ENCODE assay signal across 8 cellular contexts in the genomic region with DNA sequence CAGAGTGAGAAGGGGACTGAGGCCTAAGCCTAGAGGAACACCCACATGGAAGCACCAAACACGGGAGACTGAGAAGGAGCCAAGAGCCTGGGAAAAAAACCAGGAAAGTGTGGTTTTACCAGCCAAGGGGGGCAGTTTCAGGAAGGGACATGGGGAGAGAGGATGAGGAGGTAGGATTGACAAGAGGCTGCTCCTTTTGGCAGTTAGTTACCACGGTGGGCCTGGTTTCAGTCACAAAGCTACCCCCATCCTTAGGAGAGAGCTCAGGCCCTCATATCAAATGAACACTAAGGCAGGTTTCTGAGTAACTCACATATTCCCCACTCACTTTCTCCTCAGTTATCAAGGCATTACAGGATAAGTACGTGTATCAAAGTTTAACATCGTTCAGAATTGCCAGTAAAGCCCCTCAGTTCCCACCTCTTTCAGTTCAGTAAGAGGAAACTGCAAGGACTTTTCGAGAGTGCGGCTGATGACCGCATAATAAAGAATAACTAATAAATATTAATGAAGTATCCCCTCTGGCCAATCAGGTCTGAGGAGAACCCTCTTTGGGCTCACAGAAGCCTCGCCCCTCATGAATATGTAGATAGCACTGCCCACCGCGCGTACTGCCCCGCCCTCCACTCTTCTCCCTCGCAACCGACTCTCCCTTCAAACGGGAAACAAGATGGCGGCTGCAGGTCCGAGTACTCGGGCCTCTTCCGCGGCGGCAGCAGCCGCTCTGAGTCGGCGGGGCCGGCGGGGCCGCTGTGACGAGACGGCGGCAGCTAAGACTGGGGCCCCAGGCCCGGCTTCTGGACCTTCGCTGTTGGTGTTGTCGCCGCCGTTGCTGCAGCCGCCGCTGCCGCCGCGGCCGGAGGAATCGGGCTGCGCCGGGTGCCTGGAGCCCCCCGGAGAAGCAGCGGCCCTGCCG. TPM values are rescaled to one million over a fixed set of nuclear protein-coding genes. Genes with fewer than 3 reads are reported as not detected.
A peak's percentile ranks its signal among the peaks of the same experiment; 100 is the strongest.
DNase-seq lines count a peak whose midpoint lies in the region; ATAC-seq and TF ChIP-seq lines count a peak whose summit lies in the region.

A gene with protein sequence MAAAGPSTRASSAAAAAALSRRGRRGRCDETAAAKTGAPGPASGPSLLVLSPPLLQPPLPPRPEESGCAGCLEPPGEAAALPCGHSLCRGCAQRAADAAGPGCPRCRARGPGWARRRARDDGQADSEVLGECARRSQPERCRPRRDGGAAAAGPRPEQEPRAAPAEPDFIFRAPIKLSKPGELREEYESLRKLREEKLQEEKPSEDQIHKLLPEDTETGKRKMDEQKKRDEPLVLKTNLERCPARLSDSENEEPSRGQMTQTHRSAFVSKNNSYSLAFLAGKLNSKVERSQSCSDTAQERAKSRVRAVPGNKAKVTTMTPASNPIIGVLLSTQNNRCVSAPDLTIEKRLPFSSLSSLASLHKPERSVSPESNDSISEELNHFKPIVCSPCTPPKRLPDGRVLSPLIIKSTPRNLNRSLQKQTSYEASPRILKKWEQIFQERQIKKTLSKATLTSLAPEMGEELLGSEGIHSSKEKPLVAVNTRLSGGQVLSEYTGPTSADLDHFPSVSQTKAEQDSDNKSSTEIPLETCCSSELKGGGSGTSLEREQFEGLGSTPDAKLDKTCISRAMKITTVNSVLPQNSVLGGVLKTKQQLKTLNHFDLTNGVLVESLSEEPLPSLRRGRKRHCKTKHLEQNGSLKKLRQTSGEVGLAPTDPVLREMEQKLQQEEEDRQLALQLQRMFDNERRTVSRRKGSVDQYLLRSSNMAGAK (plus strand): TSS at position 639 of the 916 bp plus-strand sequence. CDS start 32 bp downstream, at position 671.

- 1% methylated on average over 44 to 47 of the region's 47 CpGs for WGBS in esophagus, 2 donors

- peaks cover 13% of the 10 kb centered on the region for H3K36me3 Mint-ChIP-seq in activated T-cell treated with anti-CD3 and anti-CD28 coated beads, Interleukin-2, amount 50 U/mL, for 24 hours (ENCODE audit: low read depth)

- H3K4me3 ChIP-seq in esophagus (ENCODE audit: low read depth in 1 of 2, low read length in 2 of 2) = peak within 1 kb of the TSS; percentile 72 to 87
- H3K4me3 ChIP-seq in muscle layer of colon (ENCODE audit: low read depth in 1 of 2, low read length in 2 of 2) = peak within 1 kb of the TSS; percentile 79 to 82

- H3K9me3 ChIP-seq in esophagus (ENCODE audit: control insufficient read depth in 2 of 2, insufficient read depth in 1 of 2, low read depth in 1 of 2, low read length in 1 of 2) (no peaks in the 10 kb centered on the region), muscle layer of colon (ENCODE audit: low read length) (no peaks in the 10 kb centered on the region)

- H3K36me3 ChIP-seq in esophagus (ENCODE audit: control insufficient read depth in 2 of 2, insufficient read depth in 2 of 2, low read length in 1 of 2) (no peaks in the 10 kb centered on the region), muscle layer of colon (ENCODE audit: insufficient read depth, low read length) (no peaks in the 10 kb centered on the region)

- peak within 1 kb of the TSS; percentile 87 for H3K4me3 Mint-ChIP-seq in activated T-cell treated with anti-CD3 and anti-CD28 coated beads, Interleukin-2, amount 50 U/mL, for 24 hours

- in situ Hi-C loops in KBM-7 (cut with MboI; ENCODE audit: low pct_unique_long_range_greater_than_20kb, low sequenced_read_pairs) = no loop called here

- peak within 1 kb of the TSS; percentile 77 for H3K9ac ChIP-seq in muscle layer of colon (ENCODE audit: low read length)

- DNase-seq in DMS153 treated with DMSO at 0.1 percent for 48 hours (lab: John Stamatoyannopoulos, UW; ENCODE audit: unreplicated experiment) = peak; percentile 93
- DNase-seq in KBM-7 = peak; percentile 97
- peak; percentile 90 for DNase-seq in activated T-cell treated with anti-CD3 and anti-CD28 coated beads, Interleukin-2, amount 50 U/mL, for 24 hours
- peak; percentile 78 for DNase-seq in stimulated activated CD8-positive, alpha-beta memory T cell treated with anti-CD3 and anti-CD28 coated beads, Interleukin-7, amount 100 ng/mL, for 24 hours (ENCODE audit: low read depth)

- H3K27me3 Mint-ChIP-seq in activated T-cell treated with anti-CD3 and anti-CD28 coated beads, Interleukin-2, amount 50 U/mL, for 24 hours = no peaks in the 10 kb centered on the region

- H3K4me1 ChIP-seq in esophagus (ENCODE audit: control insufficient read depth in 2 of 2, insufficient read depth in 2 of 2, low read length in 1 of 2) = peaks cover 0 to 2% of the 10 kb centered on the region in 2 donors
- H3K4me1 ChIP-seq in muscle layer of colon (ENCODE audit: insufficient read depth, low read length) = peaks cover 22% of the 10 kb centered on the region

- no peaks in the 10 kb centered on the region for H3K9me3 Mint-ChIP-seq in activated T-cell treated with anti-CD3 and anti-CD28 coated beads, Interleukin-2, amount 50 U/mL, for 24 hours

- peaks cover 41% of the 10 kb centered on the region for H3K4me1 Mint-ChIP-seq in activated T-cell treated with anti-CD3 and anti-CD28 coated beads, Interleukin-2, amount 50 U/mL, for 24 hours (ENCODE audit: low read depth)

- H3K27me3 ChIP-seq in esophagus (ENCODE audit: control insufficient read depth in 1 of 2, insufficient read depth in 2 of 2, low read length in 2 of 2) (no peaks in the 10 kb centered on the region), muscle layer of colon (ENCODE audit: control insufficient read depth in 1 of 2, insufficient read depth in 2 of 2, low read length in 2 of 2) (no peaks in the 10 kb centered on the region)

- peak; percentile 97 for ATAC-seq in GM21717 (IDR thresholded peaks at IDR 0.05; ENCODE audit: unreplicated experiment)

- H3K27ac Mint-ChIP-seq in activated T-cell treated with anti-CD3 and anti-CD28 coated beads, Interleukin-2, amount 50 U/mL, for 24 hours = peak within 1 kb of the TSS; percentile 88

- H3K27ac ChIP-seq in esophagus (ENCODE audit: low read depth in 2 of 2, low read length in 1 of 2) (peak within 1 kb of the TSS; percentile 95 to 97), muscle layer of colon (ENCODE audit: low read depth, low read length) (peak within 1 kb of the TSS; percentile 82)

TF ChIP-seq in PFSK-1, 5 proteins besides CTCF, POLR2A, EP300 and RAD21:
- peak; percentile 80 for TF ChIP-seq POLR2AphosphoS5 (IDR thresholded peaks at IDR 0.05; ENCODE audit: low read depth, low read length)
- TF ChIP-seq, protein P1, sequence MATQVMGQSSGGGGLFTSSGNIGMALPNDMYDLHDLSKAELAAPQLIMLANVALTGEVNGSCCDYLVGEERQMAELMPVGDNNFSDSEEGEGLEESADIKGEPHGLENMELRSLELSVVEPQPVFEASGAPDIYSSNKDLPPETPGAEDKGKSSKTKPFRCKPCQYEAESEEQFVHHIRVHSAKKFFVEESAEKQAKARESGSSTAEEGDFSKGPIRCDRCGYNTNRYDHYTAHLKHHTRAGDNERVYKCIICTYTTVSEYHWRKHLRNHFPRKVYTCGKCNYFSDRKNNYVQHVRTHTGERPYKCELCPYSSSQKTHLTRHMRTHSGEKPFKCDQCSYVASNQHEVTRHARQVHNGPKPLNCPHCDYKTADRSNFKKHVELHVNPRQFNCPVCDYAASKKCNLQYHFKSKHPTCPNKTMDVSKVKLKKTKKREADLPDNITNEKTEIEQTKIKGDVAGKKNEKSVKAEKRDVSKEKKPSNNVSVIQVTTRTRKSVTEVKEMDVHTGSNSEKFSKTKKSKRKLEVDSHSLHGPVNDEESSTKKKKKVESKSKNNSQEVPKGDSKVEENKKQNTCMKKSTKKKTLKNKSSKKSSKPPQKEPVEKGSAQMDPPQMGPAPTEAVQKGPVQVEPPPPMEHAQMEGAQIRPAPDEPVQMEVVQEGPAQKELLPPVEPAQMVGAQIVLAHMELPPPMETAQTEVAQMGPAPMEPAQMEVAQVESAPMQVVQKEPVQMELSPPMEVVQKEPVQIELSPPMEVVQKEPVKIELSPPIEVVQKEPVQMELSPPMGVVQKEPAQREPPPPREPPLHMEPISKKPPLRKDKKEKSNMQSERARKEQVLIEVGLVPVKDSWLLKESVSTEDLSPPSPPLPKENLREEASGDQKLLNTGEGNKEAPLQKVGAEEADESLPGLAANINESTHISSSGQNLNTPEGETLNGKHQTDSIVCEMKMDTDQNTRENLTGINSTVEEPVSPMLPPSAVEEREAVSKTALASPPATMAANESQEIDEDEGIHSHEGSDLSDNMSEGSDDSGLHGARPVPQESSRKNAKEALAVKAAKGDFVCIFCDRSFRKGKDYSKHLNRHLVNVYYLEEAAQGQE (IDR thresholded peaks at IDR 0.05; ENCODE audit: insufficient read depth in 1 of 2, low read depth in 2 of 2, low read length in 2 of 2) = peak in 1 of 2 experiments; percentile 50; a peak in 1 of 4 replicates
- peak; percentile 24 for TF ChIP-seq FOXP2 (optimal IDR thresholded peaks at IDR 0.05; ENCODE audit: borderline replicate concordance, extremely low read depth, extremely low read length, insufficient read depth)
- TF ChIP-seq SIN3A (IDR thresholded peaks at IDR 0.05; ENCODE audit: borderline replicate concordance, insufficient read depth, low read length) = 0 out of 2 replicates have a peak, but pooled peaks have one; percentile 55
- TF ChIP-seq TAF1 (IDR thresholded peaks at IDR 0.05; ENCODE audit: borderline replicate concordance, insufficient read depth, low read length) = peak; percentile 94
TF ChIP-seq in PFSK-1: peak in this region for 5.

RNA-seq across cellular contexts. Expression of the gene that starts here (rescaled TPM):
- polyA plus RNA-seq in PFSK-1 (2012; ENCODE audit: insufficient read length, low read depth) = 9.7 TPM
- 1 to 10 TPM; 4.8 to 9.2 TPM for polyA plus RNA-seq in esophagus

Comparison
In these comparisons a context has a peak if more than half of its experiments do, and no peak if none do; other contexts are left out.
1. Peak in every context shown above with its lines: DNase-seq, ATAC-seq, H3K4me3 ChIP-seq and H3K27ac ChIP-seq.